In the genomic region with DNA sequence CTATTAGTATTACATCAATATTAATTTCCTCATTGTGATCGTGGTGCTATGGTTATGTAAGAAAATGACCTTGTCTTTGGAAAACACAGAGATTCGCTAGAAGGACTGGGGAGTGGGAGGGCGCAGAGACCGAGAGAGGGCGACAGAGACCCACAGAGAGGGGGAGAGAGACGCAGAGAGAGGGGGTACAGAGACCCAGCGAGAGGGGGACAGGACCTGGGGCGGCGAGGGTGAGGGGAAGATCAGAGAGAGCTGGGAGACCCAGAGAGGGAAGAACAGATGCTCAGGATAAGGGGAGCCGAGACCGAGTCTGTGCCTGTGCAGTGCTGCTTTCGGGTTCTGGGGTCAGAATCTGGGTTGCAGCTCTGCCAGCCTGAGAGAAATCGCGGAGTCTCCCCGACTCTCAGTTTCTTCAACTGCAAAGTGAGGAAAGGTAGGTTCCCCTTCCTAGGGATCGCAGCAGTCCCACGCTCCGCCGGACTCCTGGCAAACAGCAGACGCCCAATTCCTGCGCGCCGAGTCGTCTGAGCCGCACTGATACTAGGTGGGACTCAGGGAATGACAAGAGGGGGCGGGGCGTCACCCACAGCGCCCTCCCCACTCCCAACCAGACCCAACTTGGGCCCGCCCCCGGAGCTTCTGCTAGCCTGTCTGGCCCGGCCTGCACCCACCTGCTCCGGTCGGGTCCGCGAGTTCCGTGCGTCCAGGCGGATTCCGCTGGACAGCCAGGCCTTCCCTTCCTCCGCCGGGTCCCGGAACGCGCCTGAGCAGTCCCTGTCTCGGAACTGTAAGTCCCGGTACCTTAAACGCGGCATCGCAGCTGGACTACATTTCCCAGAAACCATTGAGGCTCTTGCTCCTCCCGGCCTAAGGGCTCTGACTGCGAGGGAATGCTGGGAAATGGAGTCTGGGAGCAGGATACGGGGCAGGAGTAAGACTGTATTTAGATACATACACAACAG, we compare ENCODE assay signal across 8 cellular contexts. TPM values are rescaled to one million over a fixed set of nuclear protein-coding genes. Genes with fewer than 3 reads are reported as not detected.
DNase-seq lines count a peak whose midpoint lies in the region; ATAC-seq, FAIRE-seq and TF ChIP-seq lines count a peak whose summit lies in the region.

No MANE protein-coding gene starts in this region.

- peaks cover 4% of the 10 kb centered on the region for H3K4me1 ChIP-seq in CD8-positive, alpha-beta T cell (ENCODE audit: insufficient read depth, low read length)
- no peaks in the 10 kb centered on the region for H3K4me1 ChIP-seq in endothelial cell of umbilical vein (ENCODE audit: control insufficient read depth, extremely low read depth, insufficient read depth, low read length)

- no peak for TF ChIP-seq CTCF in CD8-positive, alpha-beta T cell (IDR thresholded peaks at IDR 0.05)
- TF ChIP-seq CTCF in endothelial cell of umbilical vein (IDR thresholded peaks at IDR 0.05; ENCODE audit: extremely low read depth in 1 of 2, insufficient read depth in 1 of 2, low read depth in 1 of 2, low read length in 2 of 2) (peak; percentile 42 to 52), mesothelial cell of epicardium (IDR thresholded peaks at IDR 0.05; ENCODE audit: unreplicated experiment) (peak; percentile 18)

- H3K36me3 ChIP-seq in CD8-positive, alpha-beta T cell (ENCODE audit: insufficient read depth, low read length) = no peaks in the 10 kb centered on the region
- no peaks in the 10 kb centered on the region for H3K36me3 ChIP-seq in endothelial cell of umbilical vein (ENCODE audit: control insufficient read depth in 2 of 2, extremely low read depth in 1 of 2, insufficient read depth in 2 of 2, low read length in 2 of 2)

- peak overlapping the region; percentile 59 for H3K4me3 ChIP-seq in CD8-positive, alpha-beta T cell (ENCODE audit: low read depth, low read length)
- peak overlapping the region; percentile 3 to 56 (median 50) for H3K4me3 ChIP-seq in endothelial cell of umbilical vein (replicated peaks in 1 of 3; ENCODE audit: insufficient read depth in 1 of 3, low read depth in 1 of 3, low read length in 3 of 3)

- peak overlapping the region; percentile 84 for H3K4me3 Mint-ChIP-seq in CD8-positive, alpha-beta T cell
- peak overlapping the region; percentile 73 for H3K4me3 Mint-ChIP-seq in mesothelial cell of epicardium

- H3K9me1 ChIP-seq in endothelial cell of umbilical vein (replicated peaks; ENCODE audit: control insufficient read depth, extremely low read depth, insufficient read depth, low read length) = no peaks in the 10 kb centered on the region

- no peaks in the 10 kb centered on the region for H3K79me2 ChIP-seq in endothelial cell of umbilical vein (ENCODE audit: control insufficient read depth, insufficient read depth, low read length)

- dilution Hi-C loops in endothelial cell of umbilical vein (cut with MboI; ENCODE audit: extremely low pct_ligation_motif_present, low sequenced_read_pairs) = no loop called here

- H3K9ac ChIP-seq in endothelial cell of umbilical vein (replicated peaks; ENCODE audit: extremely low read depth, insufficient read depth, low read length) = peak overlapping the region; percentile 18

- H2AFZ ChIP-seq in endothelial cell of umbilical vein (ENCODE audit: low read depth, low read length) = peak overlapping the region; percentile 73

- H3K27me3 Mint-ChIP-seq in CD8-positive, alpha-beta T cell (ENCODE audit: low read depth) = peaks cover 30% of the 10 kb centered on the region
- H3K27me3 Mint-ChIP-seq in mesothelial cell of epicardium (ENCODE audit: low read depth) = peaks cover 20% of the 10 kb centered on the region

- no peak overlapping the region for H3K27ac ChIP-seq in CD8-positive, alpha-beta T cell (ENCODE audit: low read depth, low read length)
- no peak overlapping the region for H3K27ac ChIP-seq in endothelial cell of umbilical vein (ENCODE audit: insufficient read depth, low read depth, low read length)

- peak; percentile 93 for ATAC-seq in CD8-positive, alpha-beta T cell
- ATAC-seq in GM18909 (IDR thresholded peaks at IDR 0.05; ENCODE audit: poor library complexity, unreplicated experiment) = no peak

- no peaks in the 10 kb centered on the region for H4K20me1 ChIP-seq in endothelial cell of umbilical vein (replicated peaks; ENCODE audit: control insufficient read depth, extremely low read depth, insufficient read depth, low read length)

- H3K4me1 Mint-ChIP-seq in CD8-positive, alpha-beta T cell (ENCODE audit: low read depth) = peaks cover 9% of the 10 kb centered on the region
- H3K4me1 Mint-ChIP-seq in mesothelial cell of epicardium = peaks cover 4% of the 10 kb centered on the region

- CTCF ChIA-PET in CD8-positive, alpha-beta T cell (lab: Charles Lee) = interaction anchor here (0.6 to 1.5 kb wide), 5 partner anchors 10 to 892 kb away, joined by 3 to 9 read pairs (median 4); no protein-coding TSS in a partner anchor
- CTCF ChIA-PET in endothelial cell of umbilical vein (lab: Charles Lee) = interaction anchor here (0.8 to 3.9 kb wide), 3 partner anchors 12 to 181 kb away, joined by 3 to 28 read pairs (median 7); a partner anchor contains a TSS

- no TSS peak for BruUV-seq in endothelial cell of umbilical vein (replicated peaks; lab: Mats Ljungman, UMichigan)

- DNase-seq in CD8-positive, alpha-beta T cell = peak; percentile 39 to 79 (median 64)
- DNase-seq in HK-2 (ENCODE audit: unreplicated experiment) = peak; percentile 74
- peak; percentile 40 for DNase-seq in NOMO-1 treated with dmso at 0.1 percent for 144 hours (lab: John Stamatoyannopoulos, UW; ENCODE audit: unreplicated experiment)
- DNase-seq in activated T-cell treated with anti-CD3 and anti-CD28 coated beads for 1 hour (ENCODE audit: low read depth) = peak; percentile 52
- peak; percentile 92 for DNase-seq in endothelial cell of umbilical vein (ENCODE audit: low read depth, low spot score)
- peak; percentile 67 to 81 for DNase-seq in mesothelial cell of epicardium (ENCODE audit: low spot score in 2 of 2, unreplicated experiment in 2 of 2)
- DNase-seq in stimulated activated CD8-positive, alpha-beta memory T cell treated with anti-CD3 and anti-CD28 coated beads, Interleukin-15, amount 100 ng/mL, for 1 hour (ENCODE audit: low read depth) = peak; percentile 34

- no peaks in the 10 kb centered on the region for H3K27me3 ChIP-seq in CD8-positive, alpha-beta T cell (ENCODE audit: insufficient read depth, low read length)
- no peaks in the 10 kb centered on the region for H3K27me3 ChIP-seq in endothelial cell of umbilical vein (ENCODE audit: control insufficient read depth in 2 of 2, insufficient read depth in 2 of 2, low read length in 2 of 2)

- no peaks in the 10 kb centered on the region for H3K9me3 Mint-ChIP-seq in CD8-positive, alpha-beta T cell
- peaks cover 3% of the 10 kb centered on the region for H3K9me3 Mint-ChIP-seq in mesothelial cell of epicardium

- FAIRE-seq in endothelial cell of umbilical vein (lab: Jason Lieb, UNC) = peak; percentile 86

- H3K4me2 ChIP-seq in endothelial cell of umbilical vein (ENCODE audit: insufficient read depth, low read length) = peak overlapping the region; percentile 66

- POLR2A ChIA-PET in CD8-positive, alpha-beta T cell (lab: Charles Lee) = interaction anchor here (1.0 kb wide), 1 partner anchor 90 kb away, joined by 3 read pairs; no protein-coding TSS in a partner anchor
- POLR2A ChIA-PET in endothelial cell of umbilical vein (lab: Charles Lee) = interaction anchor here (0.6 kb wide), 1 partner anchor 280 kb away, joined by 3 read pairs; no protein-coding TSS in a partner anchor

- no peaks in the 10 kb centered on the region for H3K36me3 Mint-ChIP-seq in CD8-positive, alpha-beta T cell
- no peaks in the 10 kb centered on the region for H3K36me3 Mint-ChIP-seq in mesothelial cell of epicardium

- H3K9me3 ChIP-seq in CD8-positive, alpha-beta T cell (ENCODE audit: low read length) = no peaks in the 10 kb centered on the region
- no peaks in the 10 kb centered on the region for H3K9me3 ChIP-seq in endothelial cell of umbilical vein (replicated peaks; ENCODE audit: control insufficient read depth, insufficient read depth, low read length)

- intact Hi-C loops in CD8-positive, alpha-beta T cell (cut with DNase I, micrococcal nuclease) = no loop called here
- intact Hi-C loops in endothelial cell of umbilical vein (cut with micrococcal nuclease) = no loop called here

- TF ChIP-seq POLR2A in endothelial cell of umbilical vein (IDR thresholded peaks at IDR 0.05; ENCODE audit: low read depth, low read length) = no peak

- peak overlapping the region; percentile 20 for H3K27ac Mint-ChIP-seq in CD8-positive, alpha-beta T cell
- H3K27ac Mint-ChIP-seq in mesothelial cell of epicardium = peak overlapping the region; percentile 65

TF ChIP-seq in endothelial cell of umbilical vein, 7 proteins besides CTCF, POLR2A, EP300 and RAD21 (continues in another document):
- TF ChIP-seq FOS (IDR thresholded peaks at IDR 0.05; ENCODE audit: borderline replicate concordance, insufficient read depth, low read length) (no peak), GATA2 (IDR thresholded peaks at IDR 0.05; ENCODE audit: insufficient read depth, insufficient read length, low read depth, low read length) (no peak), MYC (IDR thresholded peaks at IDR 0.05; ENCODE audit: low read depth, low read length) (no peak), POLR2AphosphoS5 (IDR thresholded peaks at IDR 0.05; ENCODE audit: insufficient read depth, low read depth, low read length) (no peak), EZH2 (IDR thresholded peaks at IDR 0.05; ENCODE audit: borderline replicate concordance, low read depth, low read length, severe bottlenecking) (no peak)

RNA-seq across cellular contexts. Expression of a gene that starts 15.3 kb away (rescaled TPM):
- total RNA-seq in CD8-positive, alpha-beta T cell = not detected
- total RNA-seq in endothelial cell of umbilical vein (not detected in 2 replicates), mesothelial cell of epicardium (not detected in 3 replicates)
- not detected in 2 replicates for polyA plus RNA-seq in endothelial cell of umbilical vein
- not detected in 2 replicates for polyA plus RNA-seq in endothelial cell of umbilical vein (2011; cell fraction: cytosol; rRNA removed)
- not detected in 2 replicates for polyA plus RNA-seq in endothelial cell of umbilical vein (2011; cell fraction: nucleus; rRNA removed)
- polyA plus RNA-seq in endothelial cell of umbilical vein (2012) = not detected in 2 replicates
- not detected in 2 replicates for polyA minus RNA-seq in endothelial cell of umbilical vein
- polyA minus RNA-seq in endothelial cell of umbilical vein (2011; cell fraction: cytosol; rRNA and poly(A)+ RNA removed) = not detected
- not detected in 2 replicates for polyA minus RNA-seq in endothelial cell of umbilical vein (2011; cell fraction: nucleus; rRNA and poly(A)+ RNA removed)

RNA-seq across cellular contexts. Expression of a gene that starts 55.7 kb away (rescaled TPM):
- not detected for total RNA-seq in CD8-positive, alpha-beta T cell
- 0.13 TPM in 1 of 2 replicates, not detected in the other for total RNA-seq in endothelial cell of umbilical vein
- polyA plus RNA-seq in endothelial cell of umbilical vein = 0.05 TPM in 1 of 2 replicates, not detected in the other
- 0.03 and 0.07 TPM in 2 replicates for polyA plus RNA-seq in endothelial cell of umbilical vein (2011; cell fraction: cytosol; rRNA removed)
- 0.04 and 0.07 TPM in 2 replicates for polyA plus RNA-seq in endothelial cell of umbilical vein (2011; cell fraction: nucleus; rRNA removed)
- 0.17 and 0.42 TPM in 2 replicates for polyA plus RNA-seq in endothelial cell of umbilical vein (2012)
- polyA minus RNA-seq in endothelial cell of umbilical vein = 0.11 and 0.15 TPM in 2 replicates
- not detected for polyA minus RNA-seq in endothelial cell of umbilical vein (2011; cell fraction: cytosol; rRNA and poly(A)+ RNA removed)
- 0.10 and 0.14 TPM in 2 replicates for polyA minus RNA-seq in endothelial cell of umbilical vein (2011; cell fraction: nucleus; rRNA and poly(A)+ RNA removed)
- 52.3 to 56.6 TPM (median 53.8 TPM) in 3 replicates for total RNA-seq in mesothelial cell of epicardium

Comparison
In these comparisons a context has a peak if more than half of its experiments do, and no peak if none do; other contexts are left out.
1. DNase-seq: peak in every context shown above with its lines; median percentile 92 in endothelial cell of umbilical vein; 74 in HK-2; 74 in mesothelial cell of epicardium; 64 in CD8-positive, alpha-beta T cell; 52 in activated T-cell treated with anti-CD3 and anti-CD28 coated beads for 1 hour; 40 in NOMO-1 treated with dmso at 0.1 percent for 144 hours; 34 in stimulated activated CD8-positive, alpha-beta memory T cell treated with anti-CD3 and anti-CD28 coated beads, Interleukin-15, amount 100 ng/mL, for 1 hour.
2. RNA of a gene that starts 55.7 kb away (total RNA-seq): 52.3 to 56.6 TPM in mesothelial cell of epicardium; 0.13 TPM in endothelial cell of umbilical vein and not detected in CD8-positive, alpha-beta T cell; every median in the first group is over 10 times any median in the second.